In the genomic region with DNA sequence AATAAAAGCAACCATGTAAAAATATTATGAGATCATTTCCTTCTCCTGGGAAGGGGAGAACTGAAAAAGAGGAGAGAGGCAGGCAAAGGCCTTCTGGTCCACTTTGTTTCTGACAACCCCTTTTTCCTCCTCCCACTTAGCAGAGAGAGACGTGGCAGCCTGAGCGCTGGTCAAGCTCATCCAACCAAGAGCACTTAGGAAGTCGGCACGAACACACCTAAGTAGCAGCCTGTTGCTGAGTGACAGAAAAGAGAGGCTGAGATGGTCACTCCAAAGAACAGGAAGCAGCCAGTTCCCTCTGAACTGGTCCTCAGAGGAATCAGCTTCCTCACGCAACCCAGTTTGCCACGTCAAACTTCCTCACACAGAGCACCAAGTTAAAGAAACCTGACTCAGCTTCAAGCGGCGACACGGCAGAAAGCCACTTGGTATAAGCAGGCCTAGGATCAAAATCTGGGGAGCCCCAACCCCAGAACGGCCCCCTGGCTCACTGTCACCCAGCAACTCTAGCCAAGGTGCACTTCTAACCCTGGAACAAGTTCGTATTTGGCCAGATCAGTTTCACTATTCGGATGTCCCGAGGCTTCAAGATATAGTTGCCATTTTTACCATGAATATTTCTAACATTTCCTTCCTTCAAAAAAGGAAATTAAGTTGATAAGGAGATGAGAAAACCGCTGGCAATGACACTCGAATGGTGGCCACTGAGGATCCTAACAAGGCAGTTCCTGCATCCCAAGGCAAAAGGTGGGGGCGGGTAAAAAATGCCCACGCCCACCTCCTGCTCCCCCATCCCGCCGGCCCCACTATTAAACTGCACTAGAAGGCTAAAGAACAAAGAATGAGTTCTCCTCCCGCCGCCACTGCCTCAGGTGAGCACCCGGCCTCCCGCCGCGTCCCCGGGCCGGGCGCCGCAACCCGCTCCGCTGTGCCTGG, we compare ENCODE assay signal across 1 cellular context.
TF ChIP-seq lines count a peak whose summit lies in the region.

No MANE protein-coding gene starts in this region.

TF ChIP-seq in HepG2, 621 proteins besides CTCF, POLR2A, EP300 and RAD21 (continued from another document and continues in another):
- TF ChIP-seq, protein P1, sequence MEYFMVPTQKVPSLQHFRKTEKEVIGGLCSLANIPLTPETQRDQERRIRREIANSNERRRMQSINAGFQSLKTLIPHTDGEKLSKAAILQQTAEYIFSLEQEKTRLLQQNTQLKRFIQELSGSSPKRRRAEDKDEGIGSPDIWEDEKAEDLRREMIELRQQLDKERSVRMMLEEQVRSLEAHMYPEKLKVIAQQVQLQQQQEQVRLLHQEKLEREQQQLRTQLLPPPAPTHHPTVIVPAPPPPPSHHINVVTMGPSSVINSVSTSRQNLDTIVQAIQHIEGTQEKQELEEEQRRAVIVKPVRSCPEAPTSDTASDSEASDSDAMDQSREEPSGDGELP (IDR thresholded peaks at IDR 0.05; ENCODE audit: borderline replicate concordance, low read depth) = no peak
- TF ChIP-seq MED1 (CRISPR knock-in tag; IDR thresholded peaks at IDR 0.05) (no peak; the same call in 1 of the 2 replicates), RNF2 (conservative IDR thresholded peaks at IDR 0.05; ENCODE audit: low read depth) (no peak), RCOR2 (CRISPR knock-in tag; IDR thresholded peaks at IDR 0.05) (no peak), SALL2 (CRISPR knock-in tag; IDR thresholded peaks at IDR 0.05) (no peak), ZNF616 (CRISPR knock-in tag; IDR thresholded peaks at IDR 0.05; ENCODE audit: low read depth) (no peak), TEAD2 (CRISPR knock-in tag; IDR thresholded peaks at IDR 0.05) (no peak), CAMTA2 (CRISPR knock-in tag; IDR thresholded peaks at IDR 0.05; ENCODE audit: borderline replicate concordance) (no peak), SMAD9 (CRISPR knock-in tag; IDR thresholded peaks at IDR 0.05) (no peak), GFI1 (CRISPR knock-in tag; IDR thresholded peaks at IDR 0.05; ENCODE audit: borderline replicate concordance) (no peak; the same call in 1 of the 2 replicates), ZNF326 (CRISPR knock-in tag; IDR thresholded peaks at IDR 0.05; ENCODE audit: borderline replicate concordance) (no peak), CREB1 (IDR thresholded peaks at IDR 0.05) (no peak; the same call in 1 of the 2 replicates), CREB1 (CRISPR knock-in tag; IDR thresholded peaks at IDR 0.05) (peak; percentile 57), ZNF644 (CRISPR knock-in tag; IDR thresholded peaks at IDR 0.05; ENCODE audit: low read depth) (no peak), SAFB2 (CRISPR knock-in tag; IDR thresholded peaks at IDR 0.05; ENCODE audit: borderline replicate concordance, low read depth) (no peak), HMG20A (CRISPR knock-in tag; IDR thresholded peaks at IDR 0.05; ENCODE audit: borderline replicate concordance) (no peak), ZNF674 (CRISPR knock-in tag; IDR thresholded peaks at IDR 0.05; ENCODE audit: low read depth) (no peak), ARNT2 (CRISPR knock-in tag; IDR thresholded peaks at IDR 0.05; ENCODE audit: low read depth) (no peak), ZNF883 (CRISPR knock-in tag; IDR thresholded peaks at IDR 0.05; ENCODE audit: not compliant biosample characterization) (no peak), ESRRA (CRISPR knock-in tag; IDR thresholded peaks at IDR 0.05; ENCODE audit: low read depth) (no peak), TMF1 (CRISPR knock-in tag; IDR thresholded peaks at IDR 0.05; ENCODE audit: low read depth) (no peak), ZFP37 (CRISPR knock-in tag; IDR thresholded peaks at IDR 0.05; ENCODE audit: borderline replicate concordance) (no peak), SALL1 (CRISPR knock-in tag; IDR thresholded peaks at IDR 0.05) (no peak), ZSCAN29 (CRISPR knock-in tag; conservative IDR thresholded peaks at IDR 0.05) (no peak), NFATC3 (CRISPR knock-in tag; IDR thresholded peaks at IDR 0.05) (no peak), ZNF652 (CRISPR knock-in tag; IDR thresholded peaks at IDR 0.05; ENCODE audit: borderline replicate concordance, low read depth) (no peak), ZNF383 (CRISPR knock-in tag; IDR thresholded peaks at IDR 0.05; ENCODE audit: borderline replicate concordance) (no peak), ZNF337 (CRISPR knock-in tag; IDR thresholded peaks at IDR 0.05; ENCODE audit: borderline replicate concordance, low read depth) (no peak), ZNF607 (CRISPR knock-in tag; IDR thresholded peaks at IDR 0.05; ENCODE audit: borderline replicate concordance) (no peak), ZNF292 (CRISPR knock-in tag; IDR thresholded peaks at IDR 0.05; ENCODE audit: borderline replicate concordance, low read depth) (peak; percentile 22; the same call in 1 of the 2 replicates), PCBP2 (optimal IDR thresholded peaks at IDR 0.05; ENCODE audit: low read depth, low read length, poor library complexity, severe bottlenecking) (no peak), ASH2L (IDR thresholded peaks at IDR 0.05; ENCODE audit: insufficient read length, low read depth, low read length) (no peak), SRSF1 (optimal IDR thresholded peaks at IDR 0.05; ENCODE audit: low read depth, low read length) (no peak), DPF2 (CRISPR knock-in tag; IDR thresholded peaks at IDR 0.05; ENCODE audit: borderline replicate concordance, low read depth) (no peak), NPAS2 (CRISPR knock-in tag; IDR thresholded peaks at IDR 0.05; ENCODE audit: borderline replicate concordance) (no peak)
- TF ChIP-seq, protein P2, sequence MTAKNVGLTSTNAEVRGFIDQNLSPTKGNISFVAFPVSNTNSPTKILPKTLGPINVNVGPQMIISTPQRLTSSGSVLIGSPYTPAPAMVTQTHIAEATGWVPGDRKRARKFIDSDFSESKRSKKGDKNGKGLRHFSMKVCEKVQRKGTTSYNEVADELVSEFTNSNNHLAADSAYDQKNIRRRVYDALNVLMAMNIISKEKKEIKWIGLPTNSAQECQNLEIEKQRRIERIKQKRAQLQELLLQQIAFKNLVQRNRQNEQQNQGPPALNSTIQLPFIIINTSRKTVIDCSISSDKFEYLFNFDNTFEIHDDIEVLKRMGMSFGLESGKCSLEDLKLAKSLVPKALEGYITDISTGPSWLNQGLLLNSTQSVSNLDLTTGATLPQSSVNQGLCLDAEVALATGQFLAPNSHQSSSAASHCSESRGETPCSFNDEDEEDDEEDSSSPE (CRISPR knock-in tag; IDR thresholded peaks at IDR 0.05) = no peak
- TF ChIP-seq, protein P3, sequence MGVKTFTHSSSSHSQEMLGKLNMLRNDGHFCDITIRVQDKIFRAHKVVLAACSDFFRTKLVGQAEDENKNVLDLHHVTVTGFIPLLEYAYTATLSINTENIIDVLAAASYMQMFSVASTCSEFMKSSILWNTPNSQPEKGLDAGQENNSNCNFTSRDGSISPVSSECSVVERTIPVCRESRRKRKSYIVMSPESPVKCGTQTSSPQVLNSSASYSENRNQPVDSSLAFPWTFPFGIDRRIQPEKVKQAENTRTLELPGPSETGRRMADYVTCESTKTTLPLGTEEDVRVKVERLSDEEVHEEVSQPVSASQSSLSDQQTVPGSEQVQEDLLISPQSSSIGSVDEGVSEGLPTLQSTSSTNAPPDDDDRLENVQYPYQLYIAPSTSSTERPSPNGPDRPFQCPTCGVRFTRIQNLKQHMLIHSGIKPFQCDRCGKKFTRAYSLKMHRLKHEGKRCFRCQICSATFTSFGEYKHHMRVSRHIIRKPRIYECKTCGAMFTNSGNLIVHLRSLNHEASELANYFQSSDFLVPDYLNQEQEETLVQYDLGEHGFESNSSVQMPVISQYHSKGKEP (CRISPR knock-in tag; IDR thresholded peaks at IDR 0.05) = no peak
- TF ChIP-seq, protein P4, sequence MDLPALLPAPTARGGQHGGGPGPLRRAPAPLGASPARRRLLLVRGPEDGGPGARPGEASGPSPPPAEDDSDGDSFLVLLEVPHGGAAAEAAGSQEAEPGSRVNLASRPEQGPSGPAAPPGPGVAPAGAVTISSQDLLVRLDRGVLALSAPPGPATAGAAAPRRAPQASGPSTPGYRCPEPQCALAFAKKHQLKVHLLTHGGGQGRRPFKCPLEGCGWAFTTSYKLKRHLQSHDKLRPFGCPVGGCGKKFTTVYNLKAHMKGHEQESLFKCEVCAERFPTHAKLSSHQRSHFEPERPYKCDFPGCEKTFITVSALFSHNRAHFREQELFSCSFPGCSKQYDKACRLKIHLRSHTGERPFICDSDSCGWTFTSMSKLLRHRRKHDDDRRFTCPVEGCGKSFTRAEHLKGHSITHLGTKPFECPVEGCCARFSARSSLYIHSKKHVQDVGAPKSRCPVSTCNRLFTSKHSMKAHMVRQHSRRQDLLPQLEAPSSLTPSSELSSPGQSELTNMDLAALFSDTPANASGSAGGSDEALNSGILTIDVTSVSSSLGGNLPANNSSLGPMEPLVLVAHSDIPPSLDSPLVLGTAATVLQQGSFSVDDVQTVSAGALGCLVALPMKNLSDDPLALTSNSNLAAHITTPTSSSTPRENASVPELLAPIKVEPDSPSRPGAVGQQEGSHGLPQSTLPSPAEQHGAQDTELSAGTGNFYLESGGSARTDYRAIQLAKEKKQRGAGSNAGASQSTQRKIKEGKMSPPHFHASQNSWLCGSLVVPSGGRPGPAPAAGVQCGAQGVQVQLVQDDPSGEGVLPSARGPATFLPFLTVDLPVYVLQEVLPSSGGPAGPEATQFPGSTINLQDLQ (CRISPR knock-in tag; IDR thresholded peaks at IDR 0.05) = 0 out of 2 replicates have a peak, but pooled peaks have one; percentile 7
- TF ChIP-seq, protein P5, sequence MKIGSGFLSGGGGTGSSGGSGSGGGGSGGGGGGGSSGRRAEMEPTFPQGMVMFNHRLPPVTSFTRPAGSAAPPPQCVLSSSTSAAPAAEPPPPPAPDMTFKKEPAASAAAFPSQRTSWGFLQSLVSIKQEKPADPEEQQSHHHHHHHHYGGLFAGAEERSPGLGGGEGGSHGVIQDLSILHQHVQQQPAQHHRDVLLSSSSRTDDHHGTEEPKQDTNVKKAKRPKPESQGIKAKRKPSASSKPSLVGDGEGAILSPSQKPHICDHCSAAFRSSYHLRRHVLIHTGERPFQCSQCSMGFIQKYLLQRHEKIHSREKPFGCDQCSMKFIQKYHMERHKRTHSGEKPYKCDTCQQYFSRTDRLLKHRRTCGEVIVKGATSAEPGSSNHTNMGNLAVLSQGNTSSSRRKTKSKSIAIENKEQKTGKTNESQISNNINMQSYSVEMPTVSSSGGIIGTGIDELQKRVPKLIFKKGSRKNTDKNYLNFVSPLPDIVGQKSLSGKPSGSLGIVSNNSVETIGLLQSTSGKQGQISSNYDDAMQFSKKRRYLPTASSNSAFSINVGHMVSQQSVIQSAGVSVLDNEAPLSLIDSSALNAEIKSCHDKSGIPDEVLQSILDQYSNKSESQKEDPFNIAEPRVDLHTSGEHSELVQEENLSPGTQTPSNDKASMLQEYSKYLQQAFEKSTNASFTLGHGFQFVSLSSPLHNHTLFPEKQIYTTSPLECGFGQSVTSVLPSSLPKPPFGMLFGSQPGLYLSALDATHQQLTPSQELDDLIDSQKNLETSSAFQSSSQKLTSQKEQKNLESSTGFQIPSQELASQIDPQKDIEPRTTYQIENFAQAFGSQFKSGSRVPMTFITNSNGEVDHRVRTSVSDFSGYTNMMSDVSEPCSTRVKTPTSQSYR (CRISPR knock-in tag; IDR thresholded peaks at IDR 0.05; ENCODE audit: borderline replicate concordance) = no peak
- TF ChIP-seq, protein P6, sequence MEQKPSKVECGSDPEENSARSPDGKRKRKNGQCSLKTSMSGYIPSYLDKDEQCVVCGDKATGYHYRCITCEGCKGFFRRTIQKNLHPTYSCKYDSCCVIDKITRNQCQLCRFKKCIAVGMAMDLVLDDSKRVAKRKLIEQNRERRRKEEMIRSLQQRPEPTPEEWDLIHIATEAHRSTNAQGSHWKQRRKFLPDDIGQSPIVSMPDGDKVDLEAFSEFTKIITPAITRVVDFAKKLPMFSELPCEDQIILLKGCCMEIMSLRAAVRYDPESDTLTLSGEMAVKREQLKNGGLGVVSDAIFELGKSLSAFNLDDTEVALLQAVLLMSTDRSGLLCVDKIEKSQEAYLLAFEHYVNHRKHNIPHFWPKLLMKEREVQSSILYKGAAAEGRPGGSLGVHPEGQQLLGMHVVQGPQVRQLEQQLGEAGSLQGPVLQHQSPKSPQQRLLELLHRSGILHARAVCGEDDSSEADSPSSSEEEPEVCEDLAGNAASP (CRISPR knock-in tag; IDR thresholded peaks at IDR 0.05; ENCODE audit: borderline replicate concordance) = no peak
- TF ChIP-seq, protein P7, sequence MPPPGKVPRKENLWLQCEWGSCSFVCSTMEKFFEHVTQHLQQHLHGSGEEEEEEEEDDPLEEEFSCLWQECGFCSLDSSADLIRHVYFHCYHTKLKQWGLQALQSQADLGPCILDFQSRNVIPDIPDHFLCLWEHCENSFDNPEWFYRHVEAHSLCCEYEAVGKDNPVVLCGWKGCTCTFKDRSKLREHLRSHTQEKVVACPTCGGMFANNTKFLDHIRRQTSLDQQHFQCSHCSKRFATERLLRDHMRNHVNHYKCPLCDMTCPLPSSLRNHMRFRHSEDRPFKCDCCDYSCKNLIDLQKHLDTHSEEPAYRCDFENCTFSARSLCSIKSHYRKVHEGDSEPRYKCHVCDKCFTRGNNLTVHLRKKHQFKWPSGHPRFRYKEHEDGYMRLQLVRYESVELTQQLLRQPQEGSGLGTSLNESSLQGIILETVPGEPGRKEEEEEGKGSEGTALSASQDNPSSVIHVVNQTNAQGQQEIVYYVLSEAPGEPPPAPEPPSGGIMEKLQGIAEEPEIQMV (CRISPR knock-in tag; IDR thresholded peaks at IDR 0.05; ENCODE audit: low read depth) = no peak
- TF ChIP-seq, protein P8, sequence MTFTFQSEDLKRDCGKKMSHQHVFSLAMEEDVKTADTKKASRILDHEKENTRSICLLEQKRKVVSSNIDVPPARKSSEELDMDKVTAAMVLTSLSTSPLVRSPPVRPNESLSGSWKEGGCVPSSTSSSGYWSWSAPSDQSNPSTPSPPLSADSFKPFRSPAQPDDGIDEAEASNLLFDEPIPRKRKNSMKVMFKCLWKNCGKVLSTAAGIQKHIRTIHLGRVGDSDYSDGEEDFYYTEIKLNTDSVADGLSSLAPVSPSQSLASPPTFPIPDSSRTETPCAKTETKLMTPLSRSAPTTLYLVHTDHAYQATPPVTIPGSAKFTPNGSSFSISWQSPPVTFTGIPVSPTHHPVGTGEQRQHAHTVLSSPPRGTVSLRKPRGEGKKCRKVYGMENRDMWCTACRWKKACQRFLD (CRISPR knock-in tag; IDR thresholded peaks at IDR 0.05; ENCODE audit: borderline replicate concordance) = no peak
- TF ChIP-seq, protein P9, sequence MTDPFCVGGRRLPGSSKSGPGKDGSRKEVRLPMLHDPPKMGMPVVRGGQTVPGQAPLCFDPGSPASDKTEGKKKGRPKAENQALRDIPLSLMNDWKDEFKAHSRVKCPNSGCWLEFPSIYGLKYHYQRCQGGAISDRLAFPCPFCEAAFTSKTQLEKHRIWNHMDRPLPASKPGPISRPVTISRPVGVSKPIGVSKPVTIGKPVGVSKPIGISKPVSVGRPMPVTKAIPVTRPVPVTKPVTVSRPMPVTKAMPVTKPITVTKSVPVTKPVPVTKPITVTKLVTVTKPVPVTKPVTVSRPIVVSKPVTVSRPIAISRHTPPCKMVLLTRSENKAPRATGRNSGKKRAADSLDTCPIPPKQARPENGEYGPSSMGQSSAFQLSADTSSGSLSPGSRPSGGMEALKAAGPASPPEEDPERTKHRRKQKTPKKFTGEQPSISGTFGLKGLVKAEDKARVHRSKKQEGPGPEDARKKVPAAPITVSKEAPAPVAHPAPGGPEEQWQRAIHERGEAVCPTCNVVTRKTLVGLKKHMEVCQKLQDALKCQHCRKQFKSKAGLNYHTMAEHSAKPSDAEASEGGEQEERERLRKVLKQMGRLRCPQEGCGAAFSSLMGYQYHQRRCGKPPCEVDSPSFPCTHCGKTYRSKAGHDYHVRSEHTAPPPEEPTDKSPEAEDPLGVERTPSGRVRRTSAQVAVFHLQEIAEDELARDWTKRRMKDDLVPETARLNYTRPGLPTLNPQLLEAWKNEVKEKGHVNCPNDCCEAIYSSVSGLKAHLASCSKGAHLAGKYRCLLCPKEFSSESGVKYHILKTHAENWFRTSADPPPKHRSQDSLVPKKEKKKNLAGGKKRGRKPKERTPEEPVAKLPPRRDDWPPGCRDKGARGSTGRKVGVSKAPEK (CRISPR knock-in tag; IDR thresholded peaks at IDR 0.05; ENCODE audit: borderline replicate concordance) = no peak
